Comparison of ENCODE assay signal across 20 cellular contexts in the genomic region with DNA sequence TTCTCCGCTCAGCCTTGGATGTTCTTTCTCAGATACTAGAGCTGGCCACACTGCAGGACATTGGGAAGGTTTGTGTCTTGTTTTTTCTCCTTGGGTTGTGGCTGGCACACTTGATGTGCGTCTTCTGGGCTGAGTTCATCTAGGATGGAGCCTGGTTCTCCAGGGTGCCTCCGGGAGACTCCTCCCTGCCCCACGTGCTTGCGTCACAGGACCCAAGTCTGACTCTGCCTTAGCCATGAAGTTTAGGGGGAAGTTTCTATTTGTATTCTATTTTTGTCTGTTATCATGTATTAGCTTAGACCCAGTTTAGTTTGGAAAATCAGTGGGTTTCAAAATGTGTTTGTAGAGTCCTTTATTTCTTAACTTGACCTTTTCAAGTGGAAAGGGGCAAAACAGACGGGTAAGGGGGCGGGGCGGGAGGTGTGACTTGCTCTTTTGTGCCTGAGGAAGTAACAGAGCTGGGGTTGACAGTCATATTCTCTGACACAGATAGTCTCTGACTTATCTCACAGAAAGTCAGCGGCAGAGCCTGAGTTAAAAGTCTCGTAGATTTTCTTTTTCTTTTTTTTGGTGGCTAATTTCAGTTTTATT.
"Had no signal": no experiment of that assay in that cellular context is flagged by ENCODE, and none has a peak within 500 bp of the region (broad histone marks: within the 10 kb centered on the region; RNA-seq: fewer than 3 reads in every experiment).

No MANE protein-coding gene starts in this region.

- H3K27ac ChIP-seq: left ventricle myocardium inferior, right atrium auricular region, suprapubic skin, tibial artery had no signal

- H3K4me3 Mint-ChIP-seq: activated CD4-positive, alpha-beta memory T cell treated with anti-CD3 and anti-CD28 coated beads, Interleukin-2, amount 10 ng/mL, durations not matched to agents 7 days and 5 days; activated CD4-positive, alpha-beta T cell treated with anti-CD3 and anti-CD28 coated beads, Interleukin-2, amount 10 ng/mL, durations not matched to agents 24 days and 14 days; activated CD8-positive, alpha-beta memory T cell treated with anti-CD3 and anti-CD28 coated beads, Interleukin-2, amount 10 ng/mL, durations not matched to agents 7 days and 5 days; activated naive CD4-positive, alpha-beta T cell treated with anti-CD3 and anti-CD28 coated beads for 36 hours; activated naive CD8-positive, alpha-beta T cell treated with anti-CD3 and anti-CD28 coated beads, Interleukin-2, amount 10 ng/mL, durations not matched to agents 7 days and 5 days; neural crest cell; T-helper 2 cell treated with Interferon-gamma antibody and Interleukin-4, amounts not matched to agents 5 μg/mL and 100 μg/mL, for 36 hours had no signal

- H3K27me3 Mint-ChIP-seq: activated CD4-positive, alpha-beta memory T cell treated with anti-CD3 and anti-CD28 coated beads, Interleukin-2, amount 10 ng/mL, durations not matched to agents 7 days and 5 days; activated CD4-positive, alpha-beta T cell treated with anti-CD3 and anti-CD28 coated beads, Interleukin-2, amount 10 ng/mL, durations not matched to agents 24 days and 14 days; activated CD8-positive, alpha-beta memory T cell treated with anti-CD3 and anti-CD28 coated beads, Interleukin-2, amount 10 ng/mL, durations not matched to agents 7 days and 5 days; activated naive CD8-positive, alpha-beta T cell treated with anti-CD3 and anti-CD28 coated beads, Interleukin-2, amount 10 ng/mL, durations not matched to agents 7 days and 5 days had no signal

- H3K27ac Mint-ChIP-seq: activated CD4-positive, alpha-beta memory T cell treated with anti-CD3 and anti-CD28 coated beads, Interleukin-2, amount 10 ng/mL, durations not matched to agents 7 days and 5 days; activated CD4-positive, alpha-beta T cell treated with anti-CD3 and anti-CD28 coated beads, Interleukin-2, amount 10 ng/mL, durations not matched to agents 24 days and 14 days; activated CD8-positive, alpha-beta memory T cell treated with anti-CD3 and anti-CD28 coated beads, Interleukin-2, amount 10 ng/mL, durations not matched to agents 7 days and 5 days; activated naive CD4-positive, alpha-beta T cell treated with anti-CD3 and anti-CD28 coated beads for 36 hours; activated naive CD8-positive, alpha-beta T cell treated with anti-CD3 and anti-CD28 coated beads, Interleukin-2, amount 10 ng/mL, durations not matched to agents 7 days and 5 days; T-helper 2 cell treated with Interferon-gamma antibody and Interleukin-4, amounts not matched to agents 5 μg/mL and 100 μg/mL, for 36 hours had no signal

- ATAC-seq: activated CD8-positive, alpha-beta memory T cell treated with anti-CD3 and anti-CD28 coated beads, Interleukin-2, amount 10 ng/mL, durations not matched to agents 7 days and 5 days had no signal

- H3K4me3 ChIP-seq: left ventricle myocardium inferior, right atrium auricular region, suprapubic skin, tibial artery had no signal

- H3K4me1 ChIP-seq: left ventricle myocardium inferior, right atrium auricular region, suprapubic skin, tibial artery had no signal

- H3K4me1 Mint-ChIP-seq: activated CD4-positive, alpha-beta memory T cell treated with anti-CD3 and anti-CD28 coated beads, Interleukin-2, amount 10 ng/mL, durations not matched to agents 7 days and 5 days; activated CD8-positive, alpha-beta memory T cell treated with anti-CD3 and anti-CD28 coated beads, Interleukin-2, amount 10 ng/mL, durations not matched to agents 7 days and 5 days; activated naive CD8-positive, alpha-beta T cell treated with anti-CD3 and anti-CD28 coated beads, Interleukin-2, amount 10 ng/mL, durations not matched to agents 7 days and 5 days; neural crest cell had no signal

- H3K27me3 ChIP-seq: right atrium auricular region, suprapubic skin, tibial artery had no signal

- DNase-seq: activated CD4-positive, alpha-beta memory T cell treated with anti-CD3 and anti-CD28 coated beads, Interleukin-2, amount 10 ng/mL, durations not matched to agents 7 days and 5 days; activated CD4-positive, alpha-beta T cell treated with anti-CD3 and anti-CD28 coated beads, Interleukin-2, amount 10 ng/mL, durations not matched to agents 24 days and 14 days; activated CD4-positive, CD25-positive, alpha-beta regulatory T cell treated with anti-CD3 and anti-CD28 coated beads, Interleukin-2, amount 50 U/mL, for 72 hours; activated CD8-positive, alpha-beta memory T cell treated with anti-CD3 and anti-CD28 coated beads, Interleukin-2, amount 10 ng/mL, durations not matched to agents 7 days and 5 days; activated naive CD4-positive, alpha-beta T cell treated with anti-CD3 and anti-CD28 coated beads for 36 hours; activated naive CD8-positive, alpha-beta T cell treated with anti-CD3 and anti-CD28 coated beads, Interleukin-2, amount 10 ng/mL, durations not matched to agents 7 days and 5 days; activated T-cell treated with anti-CD3 and anti-CD28 coated beads, Interleukin-2, amount 50 U/mL, for 48 hours; amniotic stem cell; central memory CD4-positive, alpha-beta T cell; effector CD4-positive, alpha-beta T cell; left ventricle myocardium inferior; stimulated activated CD4-positive, alpha-beta T cell treated with anti-CD3 and anti-CD28 coated beads, Interleukin-15, amount 100 ng/mL, for 24 hours; stimulated activated CD4-positive, alpha-beta T cell treated with anti-CD3 and anti-CD28 coated beads, Interleukin-2, amount 100 ng/mL, for 24 hours; stimulated activated naive CD4-positive, alpha-beta T cell; T-helper 1 cell; tibial artery had no signal

- H3K9me3 ChIP-seq: suprapubic skin had no signal
